ENCODE assay signal across 15 cellular contexts in the genomic region with DNA sequence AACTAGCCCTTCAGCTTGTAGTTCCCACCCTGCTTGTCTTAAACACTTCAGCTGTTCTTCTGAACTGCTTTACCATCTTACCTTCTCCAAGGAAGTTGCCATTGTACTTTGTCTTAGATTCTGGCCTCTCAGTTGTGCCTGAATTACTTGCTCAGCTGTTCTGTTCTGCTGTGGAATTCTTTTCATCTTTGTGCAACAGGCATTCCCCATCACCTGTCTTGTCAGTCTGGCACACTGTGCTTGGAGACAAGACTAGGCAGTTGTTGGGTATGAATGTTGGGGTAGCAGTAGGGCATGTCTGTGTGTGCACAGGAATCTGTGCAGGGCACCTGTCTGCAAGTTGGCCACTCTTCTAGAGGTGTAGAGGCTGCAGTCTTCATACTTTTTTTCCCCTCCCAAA. TPM values are rescaled to one million over a fixed set of nuclear protein-coding genes. Genes with fewer than 3 reads are reported as not detected.
DNase-seq lines count a peak whose midpoint lies in the region; ATAC-seq and TF ChIP-seq lines count a peak whose summit lies in the region.
"Had no signal": no experiment of that assay in that cellular context is flagged by ENCODE, and none has a peak within 500 bp of the region (broad histone marks: within the 10 kb centered on the region; RNA-seq: fewer than 3 reads in every experiment).

No MANE protein-coding gene starts in this region.

- H3K4me3 ChIP-seq in GM23338 (no peak overlapping the region), mesenchymal stem cell (ENCODE audit: insufficient read depth in 1 of 2, low read depth in 1 of 2, low read length in 2 of 2) (no peak overlapping the region), prostate gland (no peak overlapping the region)
- H3K4me3 ChIP-seq in CD8-positive, alpha-beta memory T cell (ENCODE audit: low read length), result no peak overlapping the region

- no peak for TF ChIP-seq CTCF in GM23338 (conservative IDR thresholded peaks at IDR 0.05; ENCODE audit: low read depth in 2 of 2)
- TF ChIP-seq CTCF in prostate gland (IDR thresholded peaks at IDR 0.05), result no peak

- no peak overlapping the region for H3K27ac Mint-ChIP-seq in GM23338
- no peak overlapping the region for H3K27ac Mint-ChIP-seq in CD8-positive, alpha-beta memory T cell
- H3K27ac Mint-ChIP-seq: CD4-positive, alpha-beta memory T cell had no signal

- no peak overlapping the region for H2BK15ac ChIP-seq in mesenchymal stem cell (ENCODE audit: low read depth, poor library complexity, severe bottlenecking)

- H3K4me3 Mint-ChIP-seq in GM23338, result no peak overlapping the region
- H3K4me3 Mint-ChIP-seq in CD8-positive, alpha-beta memory T cell, result no peak overlapping the region
- H3K4me3 Mint-ChIP-seq: CD4-positive, alpha-beta memory T cell had no signal

- H3F3A ChIP-seq in GM23338 (replicated peaks; ENCODE audit: low read depth), result no peaks in the 10 kb centered on the region; the same call in 1 of the 2 replicates

- H3K9me3 ChIP-seq in mesenchymal stem cell (ENCODE audit: control insufficient read depth, low read length) (peaks cover 2% of the 10 kb centered on the region), prostate gland (no peaks in the 10 kb centered on the region)
- H3K9me3 ChIP-seq in CD8-positive, alpha-beta memory T cell (ENCODE audit: low read length), result no peaks in the 10 kb centered on the region

- ATAC-seq in GM23338 (no peak), GM18861 (IDR thresholded peaks at IDR 0.05; ENCODE audit: unreplicated experiment) (no peak), HG03571 (IDR thresholded peaks at IDR 0.05; ENCODE audit: unreplicated experiment) (no peak)

- H3K4me2 ChIP-seq in GM23338 (peak overlapping the region; percentile 44; the same call in 1 of the 2 replicates), mesenchymal stem cell (ENCODE audit: low read length, poor library complexity, severe bottlenecking) (no peak overlapping the region)

- H3K79me2 ChIP-seq in GM23338 (replicated peaks; ENCODE audit: insufficient read depth), result peaks cover 88% of the 10 kb centered on the region

- CTCF ChIA-PET in CD8-positive, alpha-beta memory T cell (lab: Charles Lee), result no interaction called here

- POLR2A ChIA-PET in CD8-positive, alpha-beta memory T cell (lab: Charles Lee), result no interaction called here

- no peaks in the 10 kb centered on the region for H3K27me3 ChIP-seq in GM23338 (ENCODE audit: insufficient read depth)
- H3K27me3 ChIP-seq in mesenchymal stem cell (ENCODE audit: control insufficient read depth in 1 of 2, insufficient read depth in 1 of 2, low read length in 2 of 2), result no peaks in the 10 kb centered on the region
- H3K27me3 ChIP-seq in prostate gland (replicated peaks; ENCODE audit: insufficient read depth), result no peaks in the 10 kb centered on the region
- H3K27me3 ChIP-seq in CD8-positive, alpha-beta memory T cell (ENCODE audit: insufficient read depth, low read length, poor library complexity, severe bottlenecking), result no peaks in the 10 kb centered on the region

- peaks cover 8% of the 10 kb centered on the region for H3K27me3 Mint-ChIP-seq in GM23338 (ENCODE audit: insufficient read depth, low read depth, poor library complexity)
- no peaks in the 10 kb centered on the region for H3K27me3 Mint-ChIP-seq in CD8-positive, alpha-beta memory T cell
- H3K27me3 Mint-ChIP-seq: CD4-positive, alpha-beta memory T cell had no signal

- H2BK12ac ChIP-seq in mesenchymal stem cell (ENCODE audit: low read length in 2 of 2), result peak overlapping the region in 1 of 2 experiments; percentile 69

- H2AFZ ChIP-seq in GM23338, result no peak overlapping the region
- no peak overlapping the region for H2AFZ ChIP-seq in mesenchymal stem cell (ENCODE audit: low read depth, low read length)

- DNase-seq in GM23338 (ENCODE audit: low spot score), result no peak
- no peak for DNase-seq in caudate nucleus (lab: John Stamatoyannopoulos, UW)
- no peak for DNase-seq in mesenchymal stem cell
- peak; percentile 10 for DNase-seq in prostate gland (ENCODE audit: low spot score)
- DNase-seq in stimulated activated CD4-positive, alpha-beta T cell treated with anti-CD3 and anti-CD28 coated beads, Interleukin-4, amount 100 ng/mL, for 24 hours, result no peak
- no peak for DNase-seq in CD8-positive, alpha-beta memory T cell
- DNase-seq: CD4-positive, alpha-beta memory T cell; NCI-H1417; NCI-H1930; NCI-H446; NK-92 treated with Interleukin-12 subunit alpha and Interleukin-12 subunit beta, amount 100 ng/mL, for 24 hours; SHP77 had no signal

- no peak overlapping the region for H3K4ac ChIP-seq in mesenchymal stem cell (ENCODE audit: low read depth in 1 of 2, low read length in 2 of 2)

- H3K14ac ChIP-seq in mesenchymal stem cell (ENCODE audit: low read length in 2 of 2), result no peak overlapping the region

- no peak overlapping the region for H3K9ac ChIP-seq in mesenchymal stem cell (ENCODE audit: low read length)

- peaks cover 26% of the 10 kb centered on the region for H3K79me1 ChIP-seq in mesenchymal stem cell (replicated peaks; ENCODE audit: low read length, poor library complexity, severe bottlenecking)

- H2BK5ac ChIP-seq in mesenchymal stem cell (ENCODE audit: low read depth, low read length, poor library complexity, severe bottlenecking), result no peak overlapping the region

- no peak overlapping the region for H4K91ac ChIP-seq in mesenchymal stem cell (ENCODE audit: low read length)

- H3K36me3 Mint-ChIP-seq in GM23338 (ENCODE audit: low read depth), result peaks cover 28% of the 10 kb centered on the region
- H3K36me3 Mint-ChIP-seq in CD8-positive, alpha-beta memory T cell, result peaks cover 0 to 10% (median 0%) of the 10 kb centered on the region in 3 donors

- H3K4me1 Mint-ChIP-seq in GM23338, result peaks cover 92% of the 10 kb centered on the region
- H3K4me1 Mint-ChIP-seq in CD8-positive, alpha-beta memory T cell, result peaks cover 12 to 24% (median 15%) of the 10 kb centered on the region in 3 donors

- peak overlapping the region; percentile 12 for H4K8ac ChIP-seq in mesenchymal stem cell (ENCODE audit: low read length)

- TF ChIP-seq POLR2A in prostate gland (IDR thresholded peaks at IDR 0.05), result no peak

- no peak overlapping the region for H2BK120ac ChIP-seq in mesenchymal stem cell (ENCODE audit: low read depth, low read length)

- peaks cover 2% of the 10 kb centered on the region; the same call in 1 of the 3 replicates for H3K9me3 Mint-ChIP-seq in GM23338
- no peaks in the 10 kb centered on the region for H3K9me3 Mint-ChIP-seq in CD8-positive, alpha-beta memory T cell

- intact Hi-C loops in prostate gland (cut with DNase I), result no loop called here

- H3K27ac ChIP-seq in GM23338 (ENCODE audit: low read depth), result 0 out of 2 replicates have a peak overlapping the region, but pooled peaks have one; percentile 13
- H3K27ac ChIP-seq in caudate nucleus (ENCODE audit: low read depth, low read length), result peak overlapping the region; percentile 24
- no peak overlapping the region for H3K27ac ChIP-seq in mesenchymal stem cell (ENCODE audit: low read length, poor library complexity, severe bottlenecking)
- H3K27ac ChIP-seq in prostate gland, result no peak overlapping the region
- no peak overlapping the region for H3K27ac ChIP-seq in CD8-positive, alpha-beta memory T cell (ENCODE audit: low read depth, low read length)
- H3K27ac ChIP-seq: HL-60 had no signal

- peak overlapping the region in 1 of 2 experiments; percentile 26 for H3K18ac ChIP-seq in mesenchymal stem cell (ENCODE audit: low read depth in 1 of 2, low read length in 2 of 2)

- H2AK5ac ChIP-seq in mesenchymal stem cell (ENCODE audit: low read length, severe bottlenecking), result no peak overlapping the region

- peaks cover 2% of the 10 kb centered on the region; the same call in 1 of the 2 replicates for H3K9me2 ChIP-seq in GM23338 (ENCODE audit: insufficient read depth)

- no peaks in the 10 kb centered on the region for H4K20me1 ChIP-seq in GM23338 (replicated peaks; ENCODE audit: insufficient read depth)

- no peaks in the 10 kb centered on the region for H3K36me3 ChIP-seq in GM23338 (ENCODE audit: insufficient read depth)
- H3K36me3 ChIP-seq in mesenchymal stem cell (ENCODE audit: control insufficient read depth in 1 of 2, insufficient read depth in 2 of 2, low read depth in 1 of 2, low read length in 2 of 2), result no peaks in the 10 kb centered on the region
- H3K36me3 ChIP-seq in prostate gland, result no peaks in the 10 kb centered on the region
- H3K36me3 ChIP-seq in CD8-positive, alpha-beta memory T cell (ENCODE audit: insufficient read depth, low read length), result no peaks in the 10 kb centered on the region

- H3K4me1 ChIP-seq in GM23338 (ENCODE audit: insufficient read depth) (peaks cover 80% of the 10 kb centered on the region), mesenchymal stem cell (ENCODE audit: control insufficient read depth, insufficient read depth, low read depth, low read length) (peaks cover 5% of the 10 kb centered on the region), prostate gland (replicated peaks) (no peaks in the 10 kb centered on the region)
- H3K4me1 ChIP-seq in CD8-positive, alpha-beta memory T cell (ENCODE audit: insufficient read depth, low read length), result no peaks in the 10 kb centered on the region

- no peak overlapping the region for H3K23ac ChIP-seq in mesenchymal stem cell (ENCODE audit: low read length in 2 of 2)

TF ChIP-seq in GM23338, 12 proteins besides CTCF, POLR2A, EP300 and RAD21:
- no peak for TF ChIP-seq EZH2phosphoT487 (IDR thresholded peaks at IDR 0.05; ENCODE audit: unreplicated experiment)

RNA-seq across cellular contexts. Expression of gene PHLPP1, which starts 38.7 kb away (rescaled TPM):
- total RNA-seq in GM23338 (2014; rRNA removed; shearing (Covaris generic)), result 72.5 and 73.6 TPM in 2 replicates
- 15.7 and 16.3 TPM in 2 replicates for polyA plus RNA-seq in GM23338 (2016; fragmentation: Nextera tagmentation; extraction: Ambion mirVana)
- polyA plus RNA-seq in mesenchymal stem cell (2013, experiment 1 of 2), result 4.1 TPM
- polyA plus RNA-seq in mesenchymal stem cell (2013, experiment 2 of 2), result 4.8 TPM
- total RNA-seq in prostate gland, result 10 to 100 TPM; 16.8 to 44.1 TPM
- total RNA-seq in CD8-positive, alpha-beta memory T cell, result 10 to 100 TPM; 13.5 to 14.8 TPM
- polyA plus RNA-seq in CD8-positive, alpha-beta memory T cell, result 0.93 TPM

Comparison
In these comparisons a context has a peak if more than half of its experiments do, and no peak if none do; other contexts are left out.
1. H3K27ac ChIP-seq: peak in GM23338 (single experiment) and caudate nucleus (single experiment); none in mesenchymal stem cell (single experiment), prostate gland (0 of 2) and CD8-positive, alpha-beta memory T cell (single experiment).